ENCODE assay signal across 8 cellular contexts in the genomic region with DNA sequence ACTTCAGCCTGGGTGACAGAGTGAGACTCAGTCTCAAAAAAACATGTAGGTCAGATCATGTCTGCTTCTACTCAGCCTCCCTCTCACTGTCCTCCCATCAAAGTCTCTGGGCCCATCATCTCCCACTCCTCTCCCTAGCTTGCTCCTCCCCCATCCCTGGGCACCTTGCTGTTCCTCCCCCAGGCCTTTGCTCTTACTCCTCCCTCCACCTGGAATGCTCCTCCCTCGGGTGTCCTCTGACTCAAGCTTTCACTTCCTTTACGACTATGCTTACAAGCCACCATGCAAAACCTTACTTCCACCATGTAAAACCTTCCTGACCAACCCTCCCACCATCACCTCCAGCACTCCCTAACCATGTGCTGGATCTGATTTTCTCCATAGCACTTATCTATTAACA. TPM values are rescaled to one million over a fixed set of nuclear protein-coding genes. Genes with fewer than 3 reads are reported as not detected.
DNase-seq lines count a peak whose midpoint lies in the region; ATAC-seq lines count a peak whose summit lies in the region.

No MANE protein-coding gene starts in this region.

- H3K9ac ChIP-seq in subcutaneous abdominal adipose tissue (ENCODE audit: low read length in 5 of 5): no peak overlapping the region

- peak overlapping the region; percentile 29 for H3K27ac ChIP-seq in subcutaneous abdominal adipose tissue (ENCODE audit: low read depth, low read length)

- H3K9me3 ChIP-seq in subcutaneous abdominal adipose tissue (ENCODE audit: control insufficient read depth in 5 of 5, low read length in 5 of 5): no peaks in the 10 kb centered on the region

- H3K4me3 ChIP-seq in subcutaneous abdominal adipose tissue (ENCODE audit: low read depth in 1 of 5, low read length in 5 of 5): no peak overlapping the region

- no peak overlapping the region for H3K4me3 Mint-ChIP-seq in activated naive CD4-positive, alpha-beta T cell treated with anti-CD3 and anti-CD28 coated beads, Interleukin-2, amount 50 U/mL, for 24 hours
- peak overlapping the region in 1 of 2 donors; percentile 0 for H3K4me3 Mint-ChIP-seq in activated T-cell treated with anti-CD3 and anti-CD28 coated beads, Interleukin-2, amount 50 U/mL, for 72 hours

- peak; percentile 90 for ATAC-seq in HG02981 (IDR thresholded peaks at IDR 0.05; ENCODE audit: unreplicated experiment)
- peak; percentile 76 to 87 for ATAC-seq in activated T-cell treated with anti-CD3 and anti-CD28 coated beads, Interleukin-2, amount 50 U/mL, for 72 hours (replicated peaks in 1 of 2)

- peaks cover 6% of the 10 kb centered on the region for H3K4me1 Mint-ChIP-seq in activated naive CD4-positive, alpha-beta T cell treated with anti-CD3 and anti-CD28 coated beads, Interleukin-2, amount 50 U/mL, for 24 hours
- H3K4me1 Mint-ChIP-seq in activated T-cell treated with anti-CD3 and anti-CD28 coated beads, Interleukin-2, amount 50 U/mL, for 72 hours (ENCODE audit: low read depth): peaks cover 11% of the 10 kb centered on the region

- no peak for DNase-seq in activated naive CD4-positive, alpha-beta T cell treated with anti-CD3 and anti-CD28 coated beads, Interleukin-2, amount 50 U/mL, for 16 hours
- DNase-seq in activated T-cell treated with anti-CD3 and anti-CD28 coated beads, Interleukin-2, amount 50 U/mL, for 72 hours: peak; percentile 26 to 40
- DNase-seq in NCI-H748 (lab: John Stamatoyannopoulos, UW; ENCODE audit: unreplicated experiment): no peak
- no peak for DNase-seq in NCI-H1417 (lab: John Stamatoyannopoulos, UW)
- no peak for DNase-seq in activated CD4-positive, CD25-positive, alpha-beta regulatory T cell (lab: John Stamatoyannopoulos, UW)

- peaks cover 28% of the 10 kb centered on the region for H3K36me3 Mint-ChIP-seq in activated naive CD4-positive, alpha-beta T cell treated with anti-CD3 and anti-CD28 coated beads, Interleukin-2, amount 50 U/mL, for 24 hours
- peaks cover 7 to 39% of the 10 kb centered on the region in 2 donors for H3K36me3 Mint-ChIP-seq in activated T-cell treated with anti-CD3 and anti-CD28 coated beads, Interleukin-2, amount 50 U/mL, for 72 hours (ENCODE audit: insufficient read depth in 2 of 2)

- peaks cover 0 to 14% (median 6%) of the 10 kb centered on the region in 5 donors for H3K4me1 ChIP-seq in subcutaneous abdominal adipose tissue (ENCODE audit: control insufficient read depth in 5 of 5, insufficient read depth in 5 of 5, low read length in 5 of 5)

- H3K9me3 Mint-ChIP-seq in activated naive CD4-positive, alpha-beta T cell treated with anti-CD3 and anti-CD28 coated beads, Interleukin-2, amount 50 U/mL, for 24 hours: no peaks in the 10 kb centered on the region
- H3K9me3 Mint-ChIP-seq in activated T-cell treated with anti-CD3 and anti-CD28 coated beads, Interleukin-2, amount 50 U/mL, for 72 hours: no peaks in the 10 kb centered on the region

- H3K36me3 ChIP-seq in subcutaneous abdominal adipose tissue (ENCODE audit: control insufficient read depth in 5 of 5, insufficient read depth in 5 of 5, low read length in 5 of 5): peaks cover 23 to 77% (median 52%) of the 10 kb centered on the region in 5 donors

- no peaks in the 10 kb centered on the region for H3K27me3 ChIP-seq in subcutaneous abdominal adipose tissue (ENCODE audit: control insufficient read depth in 5 of 5, insufficient read depth in 4 of 5, low read length in 5 of 5)

- no peaks in the 10 kb centered on the region for H3K27me3 Mint-ChIP-seq in activated naive CD4-positive, alpha-beta T cell treated with anti-CD3 and anti-CD28 coated beads, Interleukin-2, amount 50 U/mL, for 24 hours
- no peaks in the 10 kb centered on the region for H3K27me3 Mint-ChIP-seq in activated T-cell treated with anti-CD3 and anti-CD28 coated beads, Interleukin-2, amount 50 U/mL, for 72 hours (ENCODE audit: low read depth)

- H3K27ac Mint-ChIP-seq in activated naive CD4-positive, alpha-beta T cell treated with anti-CD3 and anti-CD28 coated beads, Interleukin-2, amount 50 U/mL, for 24 hours: peak overlapping the region; percentile 56
- H3K27ac Mint-ChIP-seq in activated T-cell treated with anti-CD3 and anti-CD28 coated beads, Interleukin-2, amount 50 U/mL, for 72 hours: peak overlapping the region; percentile 10

RNA-seq across cellular contexts. Expression of gene MTMR12, which starts 51.5 kb away (rescaled TPM):
- 10 to 100 TPM; 22.1 to 23.5 TPM for total RNA-seq in activated T-cell treated with anti-CD3 and anti-CD28 coated beads, Interleukin-2, amount 50 U/mL, for 72 hours

Comparison
In these comparisons a context has a peak if more than half of its experiments do, and no peak if none do; other contexts are left out.
1. DNase-seq: peak in activated T-cell treated with anti-CD3 and anti-CD28 coated beads, Interleukin-2, amount 50 U/mL, for 72 hours (2 of 2); none in activated naive CD4-positive, alpha-beta T cell treated with anti-CD3 and anti-CD28 coated beads, Interleukin-2, amount 50 U/mL, for 16 hours (single experiment), NCI-H748 (single experiment), NCI-H1417 (0 of 3) and activated CD4-positive, CD25-positive, alpha-beta regulatory T cell (0 of 4).